7 cellular contexts compared by ENCODE assay signal in the genomic region with DNA sequence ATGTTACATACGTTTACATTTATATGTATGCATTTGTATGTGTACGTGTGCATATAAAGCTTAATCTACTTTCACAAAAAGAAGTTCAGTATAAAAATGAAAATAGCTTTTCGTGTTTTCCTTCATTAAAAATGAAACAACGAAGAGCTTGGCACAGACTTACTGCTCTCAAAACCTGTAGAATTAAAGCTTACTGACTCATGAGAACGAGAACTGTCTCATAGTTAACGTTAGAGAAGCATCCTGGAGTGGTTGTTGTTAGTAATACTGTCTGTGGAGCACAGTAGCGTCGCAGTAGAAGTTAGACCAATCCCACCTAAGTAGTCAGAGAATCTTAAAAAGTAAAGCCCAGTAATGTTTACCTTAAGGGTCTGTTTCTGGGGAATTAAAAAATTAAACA.
A peak's percentile ranks its signal among the peaks of the same experiment; 100 is the strongest.
DNase-seq lines count a peak whose midpoint lies in the region; TF ChIP-seq lines count a peak whose summit lies in the region.

No MANE protein-coding gene starts in this region.

- no peaks in the 10 kb centered on the region for H3K9me3 Mint-ChIP-seq in nephron

- no peaks in the 10 kb centered on the region for H3K36me3 ChIP-seq in OCI-LY3 (replicated peaks; ENCODE audit: low read depth, low read length)
- H3K36me3 ChIP-seq in duodenal mucosa (ENCODE audit: control insufficient read depth in 1 of 2, insufficient read depth in 2 of 2, low read length in 2 of 2) = no peaks in the 10 kb centered on the region

- H3K27me3 ChIP-seq in OCI-LY3 (ENCODE audit: low read depth, low read length) (no peaks in the 10 kb centered on the region), duodenal mucosa (ENCODE audit: control insufficient read depth in 1 of 2, insufficient read depth in 2 of 2, low read length in 2 of 2) (no peaks in the 10 kb centered on the region)

- H3K4me1 Mint-ChIP-seq in nephron = peaks cover 61% of the 10 kb centered on the region

- H3K27ac ChIP-seq in OCI-LY3 (ENCODE audit: low read length) = no peak overlapping the region; the same call in 1 of the 2 replicates
- H3K27ac ChIP-seq in duodenal mucosa (ENCODE audit: low read depth, low read length) = peak overlapping the region; percentile 97

- H2AFZ ChIP-seq in OCI-LY3 (ENCODE audit: low read depth, low read length) = no peak overlapping the region

- H3K36me3 Mint-ChIP-seq in nephron (ENCODE audit: low read depth) = peaks cover under 1% of the 10 kb centered on the region

- H3K9me3 ChIP-seq in OCI-LY3 (ENCODE audit: insufficient read depth, low read length) = no peaks in the 10 kb centered on the region
- H3K9me3 ChIP-seq in duodenal mucosa (ENCODE audit: control insufficient read depth in 1 of 2, low read length in 2 of 2) = no peaks in the 10 kb centered on the region

- H3K4me2 ChIP-seq in OCI-LY3 (ENCODE audit: low read length) = peak overlapping the region; percentile 90

- peaks cover 67% of the 10 kb centered on the region for H3K79me2 ChIP-seq in OCI-LY3 (ENCODE audit: low read length)

- H3K4me1 ChIP-seq in OCI-LY3 (ENCODE audit: low read length) = peaks cover 27% of the 10 kb centered on the region
- peaks cover 10 to 20% of the 10 kb centered on the region in 2 donors for H3K4me1 ChIP-seq in duodenal mucosa (ENCODE audit: control insufficient read depth in 1 of 2, insufficient read depth in 2 of 2, low read length in 2 of 2)

- peak; percentile 32 for DNase-seq in GM12865 (ENCODE audit: low read depth)
- no peak for DNase-seq in NCI-H345 (lab: John Stamatoyannopoulos, UW)
- no peak for DNase-seq in NCI-H774 (lab: John Stamatoyannopoulos, UW)
- no peak for DNase-seq in NCI-H1694 treated with DMSO at 0.1 percent for 48 hours (lab: John Stamatoyannopoulos, UW)

- H3K4me3 ChIP-seq in GM12865 (ENCODE audit: low read depth, low read length) (peak overlapping the region; percentile 58), OCI-LY3 (ENCODE audit: low read length) (peak overlapping the region; percentile 98), duodenal mucosa (ENCODE audit: low read depth in 1 of 2, low read length in 2 of 2) (peak overlapping the region; percentile 93 to 95)

- H3K9ac ChIP-seq in OCI-LY3 (ENCODE audit: low read length) (peak overlapping the region; percentile 91), duodenal mucosa (ENCODE audit: low read depth in 1 of 2, low read length in 2 of 2) (peak overlapping the region; percentile 86 to 98)

- peak overlapping the region; percentile 95 to 99 (median 96) for H3K4me3 Mint-ChIP-seq in nephron

- H4K20me1 ChIP-seq in OCI-LY3 (ENCODE audit: insufficient read depth, low read length) = peaks cover 31% of the 10 kb centered on the region

- peak overlapping the region; percentile 99 for H3K27ac Mint-ChIP-seq in nephron

- no peaks in the 10 kb centered on the region for H3K27me3 Mint-ChIP-seq in nephron (ENCODE audit: low read depth)

- TF ChIP-seq CTCF in GM12865 (IDR thresholded peaks at IDR 0.05; ENCODE audit: insufficient read depth, low read depth, low read length, missing control alignments) (no peak), OCI-LY3 (IDR thresholded peaks at IDR 0.05; ENCODE audit: low read depth, low read length) (no peak), nephron (IDR thresholded peaks at IDR 0.05; ENCODE audit: unreplicated experiment in 3 of 3) (no peak)
